In genomic region chr4:175540732-175541131, GRCh38 we compare ENCODE assay signal across 26 cellular contexts.
"Had no signal": no experiment of that assay in that cellular context is flagged by ENCODE, and none has a peak within 500 bp of the region (broad histone marks: within the 10 kb centered on the region; RNA-seq: fewer than 3 reads in every experiment).

No MANE protein-coding gene starts in this region.

- H3K4me3 Mint-ChIP-seq: activated CD4-positive, alpha-beta memory T cell treated with anti-CD3 and anti-CD28 coated beads for 36 hours; activated CD4-positive, alpha-beta T cell treated with anti-CD3 and anti-CD28 coated beads, Interleukin-2, amount 10 ng/mL, durations not matched to agents 7 days and 5 days; activated naive CD8-positive, alpha-beta T cell treated with anti-CD3 and anti-CD28 coated beads, Interleukin-2, amount 10 ng/mL, durations not matched to agents 7 days and 5 days; activated T-helper 17 cell treated with anti-CD3 and anti-CD28 coated beads, Interleukin-2, amount 50 U/mL, for 72 hours; T-helper 17 cell had no signal

- DNase-seq: activated CD4-positive, alpha-beta memory T cell treated with anti-CD3 and anti-CD28 coated beads for 36 hours; activated CD4-positive, alpha-beta T cell treated with anti-CD3 and anti-CD28 coated beads, Interleukin-2, amount 10 ng/mL, durations not matched to agents 7 days and 5 days; activated CD4-positive, CD25-positive, alpha-beta regulatory T cell; activated naive CD4-positive, alpha-beta T cell treated with anti-CD3 and anti-CD28 coated beads, Interleukin-2, amount 50 U/mL, for 16 hours; activated naive CD8-positive, alpha-beta T cell treated with anti-CD3 and anti-CD28 coated beads, Interleukin-2, amount 10 ng/mL, durations not matched to agents 7 days and 5 days; activated T-cell treated with anti-CD3 and anti-CD28 coated beads for 4 hours; activated T-cell treated with anti-CD3 and anti-CD28 coated beads, Interleukin-2, amount 50 U/mL, for 48 hours; adrenal gland; anterior cingulate cortex; cerebellar nuclear complex; MV-4-11; NCI-H1092 treated with DMSO at 0.1 percent for 48 hours; NCI-H1417 treated with DMSO at 0.1 percent for 48 hours; NCI-H1694; NCI-H2029; NCI-H2107; NCI-H345; NCI-H510A; NCI-H69; SIG-M5; T-helper 17 cell; T-helper 9 cell had no signal

- H3K4me1 ChIP-seq: adrenal gland had no signal

- H3K27me3 Mint-ChIP-seq: activated CD4-positive, alpha-beta memory T cell treated with anti-CD3 and anti-CD28 coated beads for 36 hours; activated CD4-positive, alpha-beta T cell treated with anti-CD3 and anti-CD28 coated beads, Interleukin-2, amount 10 ng/mL, durations not matched to agents 7 days and 5 days; activated naive CD8-positive, alpha-beta T cell treated with anti-CD3 and anti-CD28 coated beads, Interleukin-2, amount 10 ng/mL, durations not matched to agents 7 days and 5 days; activated T-helper 17 cell treated with anti-CD3 and anti-CD28 coated beads, Interleukin-2, amount 50 U/mL, for 72 hours; T-helper 17 cell had no signal

- H3K27ac ChIP-seq: adrenal gland, KMS-11 had no signal

- H3K27me3 ChIP-seq: adrenal gland had no signal

- H3K9me3 ChIP-seq: adrenal gland had no signal

- H3K9ac ChIP-seq: KMS-11 had no signal

- H3K4me1 Mint-ChIP-seq: activated CD4-positive, alpha-beta T cell treated with anti-CD3 and anti-CD28 coated beads, Interleukin-2, amount 10 ng/mL, durations not matched to agents 7 days and 5 days; activated naive CD8-positive, alpha-beta T cell treated with anti-CD3 and anti-CD28 coated beads, Interleukin-2, amount 10 ng/mL, durations not matched to agents 7 days and 5 days; activated T-helper 17 cell treated with anti-CD3 and anti-CD28 coated beads, Interleukin-2, amount 50 U/mL, for 72 hours; T-helper 17 cell had no signal

- H3K36me3 Mint-ChIP-seq: activated CD4-positive, alpha-beta memory T cell treated with anti-CD3 and anti-CD28 coated beads for 36 hours; activated naive CD8-positive, alpha-beta T cell treated with anti-CD3 and anti-CD28 coated beads, Interleukin-2, amount 10 ng/mL, durations not matched to agents 7 days and 5 days had no signal

- H3K9me3 Mint-ChIP-seq: activated CD4-positive, alpha-beta memory T cell treated with anti-CD3 and anti-CD28 coated beads for 36 hours; activated CD4-positive, alpha-beta T cell treated with anti-CD3 and anti-CD28 coated beads, Interleukin-2, amount 10 ng/mL, durations not matched to agents 7 days and 5 days; activated naive CD8-positive, alpha-beta T cell treated with anti-CD3 and anti-CD28 coated beads, Interleukin-2, amount 10 ng/mL, durations not matched to agents 7 days and 5 days; activated T-helper 17 cell treated with anti-CD3 and anti-CD28 coated beads, Interleukin-2, amount 50 U/mL, for 72 hours had no signal

- H3K4me3 ChIP-seq: adrenal gland had no signal

- H3K36me3 ChIP-seq: adrenal gland had no signal

- FAIRE-seq: RCC 7860, TTC549 had no signal

- H3K4me2 ChIP-seq: KMS-11 had no signal

- ATAC-seq: activated T-helper 17 cell treated with anti-CD3 and anti-CD28 coated beads, Interleukin-2, amount 50 U/mL, for 72 hours; T-helper 17 cell had no signal

- H3K27ac Mint-ChIP-seq: activated CD4-positive, alpha-beta memory T cell treated with anti-CD3 and anti-CD28 coated beads for 36 hours; activated CD4-positive, alpha-beta T cell treated with anti-CD3 and anti-CD28 coated beads, Interleukin-2, amount 10 ng/mL, durations not matched to agents 7 days and 5 days; activated naive CD8-positive, alpha-beta T cell treated with anti-CD3 and anti-CD28 coated beads, Interleukin-2, amount 10 ng/mL, durations not matched to agents 7 days and 5 days; activated T-helper 17 cell treated with anti-CD3 and anti-CD28 coated beads, Interleukin-2, amount 50 U/mL, for 72 hours; T-helper 17 cell had no signal
